1 cellular context compared by ENCODE assay signal in the genomic region with DNA sequence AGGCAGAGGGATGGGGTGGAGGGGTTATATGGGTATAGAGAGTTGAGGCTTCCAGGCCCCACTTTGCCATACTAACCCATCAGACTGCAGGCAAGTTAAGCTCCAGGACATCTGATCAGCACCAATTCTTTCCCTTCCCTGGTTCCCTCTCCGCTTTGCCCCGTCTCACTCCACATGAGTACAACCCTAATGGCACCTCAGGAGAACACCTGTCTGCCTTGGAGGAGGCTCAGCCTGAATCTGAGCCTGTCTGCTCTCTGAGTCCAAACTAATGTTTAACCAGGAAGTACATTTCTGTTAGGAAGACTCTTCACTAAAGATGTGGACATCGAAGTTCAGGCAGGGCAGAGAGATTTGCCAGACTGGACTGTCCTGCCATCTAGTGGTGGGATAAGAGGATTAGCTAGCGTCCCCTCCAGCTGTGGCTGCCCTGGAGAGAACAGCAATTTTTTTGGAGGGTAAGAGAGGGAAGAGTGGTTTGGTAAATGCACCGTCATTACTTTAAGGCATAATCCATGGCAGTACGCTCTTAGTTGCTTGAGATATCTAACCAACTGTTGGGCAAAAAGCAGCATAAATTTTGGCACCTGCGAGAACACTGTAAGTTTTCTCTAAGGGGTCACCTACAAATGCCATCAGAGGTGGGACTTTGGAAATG.
TF ChIP-seq lines count a peak whose summit lies in the region.

No MANE protein-coding gene starts in this region.

TF ChIP-seq in HepG2, 621 proteins besides CTCF, POLR2A, EP300 and RAD21 (continued from another document and continues in another):
- TF ChIP-seq E2F5 (CRISPR knock-in tag; conservative IDR thresholded peaks at IDR 0.05) (no peak; the same call in 1 of the 2 replicates), JUNB (CRISPR knock-in tag; IDR thresholded peaks at IDR 0.05; ENCODE audit: borderline replicate concordance) (no peak), ATF6 (CRISPR knock-in tag; conservative IDR thresholded peaks at IDR 0.05) (no peak), ZNF337 (CRISPR knock-in tag; IDR thresholded peaks at IDR 0.05; ENCODE audit: borderline replicate concordance, low read depth) (no peak), ZNF230 (CRISPR knock-in tag; IDR thresholded peaks at IDR 0.05) (no peak), ZNF572 (CRISPR knock-in tag; IDR thresholded peaks at IDR 0.05) (no peak), SIX1 (CRISPR knock-in tag; IDR thresholded peaks at IDR 0.05; ENCODE audit: borderline replicate concordance) (no peak), RNF2 (conservative IDR thresholded peaks at IDR 0.05; ENCODE audit: low read depth) (no peak), ZNF878 (CRISPR knock-in tag; IDR thresholded peaks at IDR 0.05) (no peak), LCORL (IDR thresholded peaks at IDR 0.05) (no peak), LCORL (CRISPR knock-in tag; IDR thresholded peaks at IDR 0.05) (peak; percentile 63), ZNF138 (CRISPR knock-in tag; IDR thresholded peaks at IDR 0.05; ENCODE audit: low read depth) (no peak), CEBPG (CRISPR knock-in tag; IDR thresholded peaks at IDR 0.05) (peak; percentile 51), MAZ (IDR thresholded peaks at IDR 0.05; ENCODE audit: borderline replicate concordance, low read depth, low read length) (no peak), MAZ (CRISPR knock-in tag; IDR thresholded peaks at IDR 0.05; ENCODE audit: low read depth) (0 out of 2 replicates have a peak, but pooled peaks have one; percentile 22), E2F1 (CRISPR knock-in tag; IDR thresholded peaks at IDR 0.05) (no peak), ZNF263 (CRISPR knock-in tag; IDR thresholded peaks at IDR 0.05) (no peak), IRF2 (CRISPR knock-in tag; IDR thresholded peaks at IDR 0.05) (peak; percentile 57; the same call in 1 of the 2 replicates), STAG1 (CRISPR knock-in tag; IDR thresholded peaks at IDR 0.05) (peak; percentile 99), ATF7 (IDR thresholded peaks at IDR 0.05) (no peak), ATF7 (CRISPR knock-in tag; IDR thresholded peaks at IDR 0.05) (no peak), THYN1 (CRISPR knock-in tag; IDR thresholded peaks at IDR 0.05; ENCODE audit: borderline replicate concordance, low read depth) (no peak), ZNF280B (CRISPR knock-in tag; IDR thresholded peaks at IDR 0.05; ENCODE audit: borderline replicate concordance) (no peak), ZNF10 (CRISPR knock-in tag; IDR thresholded peaks at IDR 0.05; ENCODE audit: borderline replicate concordance, low read depth) (no peak), ZNF296 (CRISPR knock-in tag; conservative IDR thresholded peaks at IDR 0.05) (no peak), ZNF468 (CRISPR knock-in tag; IDR thresholded peaks at IDR 0.05) (no peak), SATB2 (CRISPR knock-in tag; IDR thresholded peaks at IDR 0.05) (no peak), ZNF619 (CRISPR knock-in tag; IDR thresholded peaks at IDR 0.05) (no peak), REPIN1 (CRISPR knock-in tag; IDR thresholded peaks at IDR 0.05; ENCODE audit: borderline replicate concordance, low read depth) (peak; percentile 68; the same call in 1 of the 2 replicates), HMGXB4 (CRISPR knock-in tag; IDR thresholded peaks at IDR 0.05; ENCODE audit: borderline replicate concordance in 1 of 2, low read depth in 1 of 2) (peak in 1 of 2 experiments; percentile 54; a peak in 1 of 4 replicates), ZBTB20 (CRISPR knock-in tag; IDR thresholded peaks at IDR 0.05; ENCODE audit: borderline replicate concordance, low read depth) (no peak), ATM (IDR thresholded peaks at IDR 0.05; ENCODE audit: borderline replicate concordance) (no peak), ELF3 (CRISPR knock-in tag; IDR thresholded peaks at IDR 0.05) (peak; percentile 98), SKI (IDR thresholded peaks at IDR 0.05; ENCODE audit: partially characterized antibody) (no peak), ZNF761 (CRISPR knock-in tag; conservative IDR thresholded peaks at IDR 0.05) (no peak), ONECUT2 (CRISPR knock-in tag; IDR thresholded peaks at IDR 0.05) (no peak), SOX6 (IDR thresholded peaks at IDR 0.05) (no peak), SOX6 (CRISPR knock-in tag; IDR thresholded peaks at IDR 0.05) (no peak), SOX5 (CRISPR knock-in tag; IDR thresholded peaks at IDR 0.05; ENCODE audit: borderline replicate concordance) (0 out of 2 replicates have a peak, but pooled peaks have one; percentile 17), TFE3 (CRISPR knock-in tag; IDR thresholded peaks at IDR 0.05) (no peak), HNRNPH1 (optimal IDR thresholded peaks at IDR 0.05; ENCODE audit: low read depth, low read length) (no peak)
- TF ChIP-seq, protein P1, sequence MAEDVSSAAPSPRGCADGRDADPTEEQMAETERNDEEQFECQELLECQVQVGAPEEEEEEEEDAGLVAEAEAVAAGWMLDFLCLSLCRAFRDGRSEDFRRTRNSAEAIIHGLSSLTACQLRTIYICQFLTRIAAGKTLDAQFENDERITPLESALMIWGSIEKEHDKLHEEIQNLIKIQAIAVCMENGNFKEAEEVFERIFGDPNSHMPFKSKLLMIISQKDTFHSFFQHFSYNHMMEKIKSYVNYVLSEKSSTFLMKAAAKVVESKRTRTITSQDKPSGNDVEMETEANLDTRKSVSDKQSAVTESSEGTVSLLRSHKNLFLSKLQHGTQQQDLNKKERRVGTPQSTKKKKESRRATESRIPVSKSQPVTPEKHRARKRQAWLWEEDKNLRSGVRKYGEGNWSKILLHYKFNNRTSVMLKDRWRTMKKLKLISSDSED (CRISPR knock-in tag; IDR thresholded peaks at IDR 0.05) = no peak
- TF ChIP-seq, protein P2, sequence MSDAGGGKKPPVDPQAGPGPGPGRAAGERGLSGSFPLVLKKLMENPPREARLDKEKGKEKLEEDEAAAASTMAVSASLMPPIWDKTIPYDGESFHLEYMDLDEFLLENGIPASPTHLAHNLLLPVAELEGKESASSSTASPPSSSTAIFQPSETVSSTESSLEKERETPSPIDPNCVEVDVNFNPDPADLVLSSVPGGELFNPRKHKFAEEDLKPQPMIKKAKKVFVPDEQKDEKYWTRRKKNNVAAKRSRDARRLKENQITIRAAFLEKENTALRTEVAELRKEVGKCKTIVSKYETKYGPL (CRISPR knock-in tag; IDR thresholded peaks at IDR 0.05) = no peak
- TF ChIP-seq, protein P3, sequence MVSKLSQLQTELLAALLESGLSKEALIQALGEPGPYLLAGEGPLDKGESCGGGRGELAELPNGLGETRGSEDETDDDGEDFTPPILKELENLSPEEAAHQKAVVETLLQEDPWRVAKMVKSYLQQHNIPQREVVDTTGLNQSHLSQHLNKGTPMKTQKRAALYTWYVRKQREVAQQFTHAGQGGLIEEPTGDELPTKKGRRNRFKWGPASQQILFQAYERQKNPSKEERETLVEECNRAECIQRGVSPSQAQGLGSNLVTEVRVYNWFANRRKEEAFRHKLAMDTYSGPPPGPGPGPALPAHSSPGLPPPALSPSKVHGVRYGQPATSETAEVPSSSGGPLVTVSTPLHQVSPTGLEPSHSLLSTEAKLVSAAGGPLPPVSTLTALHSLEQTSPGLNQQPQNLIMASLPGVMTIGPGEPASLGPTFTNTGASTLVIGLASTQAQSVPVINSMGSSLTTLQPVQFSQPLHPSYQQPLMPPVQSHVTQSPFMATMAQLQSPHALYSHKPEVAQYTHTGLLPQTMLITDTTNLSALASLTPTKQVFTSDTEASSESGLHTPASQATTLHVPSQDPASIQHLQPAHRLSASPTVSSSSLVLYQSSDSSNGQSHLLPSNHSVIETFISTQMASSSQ (IDR thresholded peaks at IDR 0.05; ENCODE audit: low read depth) = peak; percentile 51; the same call in 1 of the 2 replicates
- TF ChIP-seq, protein P3 (CRISPR knock-in tag; IDR thresholded peaks at IDR 0.05; ENCODE audit: borderline replicate concordance) = no peak; the same call in 1 of the 2 replicates
- TF ChIP-seq, protein P4, sequence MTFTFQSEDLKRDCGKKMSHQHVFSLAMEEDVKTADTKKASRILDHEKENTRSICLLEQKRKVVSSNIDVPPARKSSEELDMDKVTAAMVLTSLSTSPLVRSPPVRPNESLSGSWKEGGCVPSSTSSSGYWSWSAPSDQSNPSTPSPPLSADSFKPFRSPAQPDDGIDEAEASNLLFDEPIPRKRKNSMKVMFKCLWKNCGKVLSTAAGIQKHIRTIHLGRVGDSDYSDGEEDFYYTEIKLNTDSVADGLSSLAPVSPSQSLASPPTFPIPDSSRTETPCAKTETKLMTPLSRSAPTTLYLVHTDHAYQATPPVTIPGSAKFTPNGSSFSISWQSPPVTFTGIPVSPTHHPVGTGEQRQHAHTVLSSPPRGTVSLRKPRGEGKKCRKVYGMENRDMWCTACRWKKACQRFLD (CRISPR knock-in tag; IDR thresholded peaks at IDR 0.05; ENCODE audit: borderline replicate concordance) = no peak
